ENCODE assay signal across 26 cellular contexts in genomic region chr5:174252121-174252520, GRCh38.
"Had no signal": no experiment of that assay in that cellular context is flagged by ENCODE, and none has a peak within 500 bp of the region (broad histone marks: within the 10 kb centered on the region; RNA-seq: fewer than 3 reads in every experiment).

No MANE protein-coding gene starts in this region.

- ATAC-seq: stimulated activated effector memory CD8-positive, alpha-beta T cell treated with anti-CD3 and anti-CD28 coated beads, Interleukin-12 subunit alpha, Interleukin-12 subunit beta, amount 100 ng/mL, for 72 hours; stimulated activated memory B cell treated with anti-CD40 and anti-IgM and Interleukin-4, amounts not matched to agents 10 μg/mL and 1 μg/mL and 100 μg/mL, for 72 hours; stimulated activated naive B cell treated with anti-CD40 and anti-IgM and Interleukin-4, amounts not matched to agents 10 μg/mL and 1 μg/mL and 100 μg/mL, for 72 hours; stimulated activated naive CD8-positive, alpha-beta T cell treated with anti-CD3 and anti-CD28 coated beads, Interleukin-15, amount 100 ng/mL, for 72 hours; stimulated activated naive CD8-positive, alpha-beta T cell treated with anti-CD3 and anti-CD28 coated beads, Interleukin-15, Interleukin-2, amounts not matched to agents 100 U/mL and 50 U/mL, for 24 hours; upper lobe of right lung had no signal

- H3K4me3 ChIP-seq: stomach, suprapubic skin, testis, thoracic aorta, thyroid gland, tibial artery, tibial nerve, transverse colon, upper lobe of left lung, upper lobe of right lung, uterus, vagina had no signal

- H3K27me3 ChIP-seq: suprapubic skin, testis, thyroid gland, tibial nerve, transverse colon, upper lobe of left lung, upper lobe of right lung, uterus, vagina had no signal

- H3K4me1 ChIP-seq: stomach, suprapubic skin, testis, thyroid gland, tibial artery, tibial nerve, transverse colon, upper lobe of left lung, upper lobe of right lung, uterus, vagina had no signal

- DNase-seq: stimulated activated CD4-positive, alpha-beta T cell treated with anti-CD3 and anti-CD28 coated beads, Interleukin-2, amount 100 ng/mL, for 48 hours; stimulated activated CD4-positive, alpha-beta T cell treated with anti-CD3 and anti-CD28 coated beads, Interleukin-4, amount 100 ng/mL, for 1 hour; stimulated activated CD4-positive, alpha-beta T cell treated with anti-CD3 and anti-CD28 coated beads, Interleukin-4, amount 100 ng/mL, for 24 hours; stimulated activated CD4-positive, alpha-beta T cell treated with anti-CD3 and anti-CD28 coated beads, Interleukin-4, amount 100 ng/mL, for 4 hours; stimulated activated CD8-positive, alpha-beta memory T cell treated with anti-CD3 and anti-CD28 coated beads, Interleukin-4, amount 100 ng/mL, for 48 hours; stimulated activated naive B cell treated with anti-CD40 and anti-IgM and Interleukin-4, amounts not matched to agents 10 μg/mL and 1 μg/mL and 100 μg/mL, for 72 hours; stimulated activated naive CD4-positive, alpha-beta T cell; stimulated activated naive CD4-positive, alpha-beta T cell treated with Interleukin-2 at 50 U/mL for 16 hours; stimulated activated naive CD8-positive, alpha-beta T cell treated with anti-CD3 and anti-CD28 coated beads, Interleukin-15, amount 100 ng/mL, for 72 hours; stimulated activated naive CD8-positive, alpha-beta T cell treated with anti-CD3 and anti-CD28 coated beads, Interleukin-15, Interleukin-2, amounts not matched to agents 100 U/mL and 50 U/mL, for 24 hours; stomach; substantia nigra; testis; thyroid gland; tibial artery; transverse colon; trophoblast cell; upper lobe of left lung; upper lobe of right lung; uterus had no signal

- H3K27ac ChIP-seq: stomach, suprapubic skin, testis, thoracic aorta, thyroid gland, tibial artery, tibial nerve, transverse colon, upper lobe of left lung, upper lobe of right lung, uterus, vagina had no signal

- H3K9me3 ChIP-seq: stomach, suprapubic skin, testis, thoracic aorta, thyroid gland, tibial artery, tibial nerve, transverse colon, upper lobe of left lung, upper lobe of right lung, uterus, vagina had no signal

- H3K36me3 ChIP-seq: stomach, suprapubic skin, thoracic aorta, thyroid gland, tibial artery, tibial nerve, transverse colon, upper lobe of left lung, upper lobe of right lung, uterus, vagina had no signal
